24 cellular contexts compared by ENCODE assay signal in genomic region chr9:133454325-133454724, GRCh38.
"Had no signal": no experiment of that assay in that cellular context is flagged by ENCODE, and none has a peak within 500 bp of the region (broad histone marks: within the 10 kb centered on the region; RNA-seq: fewer than 3 reads in every experiment).

No MANE protein-coding gene starts in this region.

- H3K4me3 ChIP-seq: left ventricle myocardium inferior, lung, ovary, right atrium auricular region, right lobe of liver, smooth muscle cell, tibial nerve, uterus had no signal

- H3K9me3 Mint-ChIP-seq: mesothelial cell of epicardium; naive B cell; natural killer cell; stimulated activated memory B cell treated with anti-CD40 and anti-IgM and Interleukin-4, amounts not matched to agents 10 μg/mL and 1 μg/mL and 100 μg/mL, for 72 hours; stimulated activated naive CD8-positive, alpha-beta T cell treated with anti-CD3 and anti-CD28 coated beads, Interleukin-15, amount 100 ng/mL, for 72 hours; type B pancreatic cell had no signal

- H3K36me3 ChIP-seq: left ventricle myocardium inferior, neutrophil, ovary, right atrium auricular region, right lobe of liver, uterus had no signal

- H3K4me2 ChIP-seq: smooth muscle cell had no signal

- H3K4me1 ChIP-seq: uterus had no signal

- H3K36me3 Mint-ChIP-seq: mesothelial cell of epicardium; naive B cell; natural killer cell; stimulated activated memory B cell treated with anti-CD40 and anti-IgM and Interleukin-4, amounts not matched to agents 10 μg/mL and 1 μg/mL and 100 μg/mL, for 72 hours; type B pancreatic cell had no signal

- H3K27ac ChIP-seq: left ventricle myocardium inferior, neutrophil, ovary, right atrium auricular region, right lobe of liver, tibial nerve, uterus had no signal

- ATAC-seq: natural killer cell; right lobe of liver; stimulated activated memory B cell treated with anti-CD40 and anti-IgM and Interleukin-4, amounts not matched to agents 10 μg/mL and 1 μg/mL and 100 μg/mL, for 72 hours; stimulated activated naive CD8-positive, alpha-beta T cell treated with anti-CD3 and anti-CD28 coated beads, Interleukin-15, amount 100 ng/mL, for 72 hours had no signal

- H3K9me3 ChIP-seq: left ventricle myocardium inferior, neutrophil, ovary, right atrium auricular region, right lobe of liver, tibial nerve, uterus had no signal

- H3K27me3 Mint-ChIP-seq: naive B cell; progenitor cell of endocrine pancreas; stimulated activated naive CD8-positive, alpha-beta T cell treated with anti-CD3 and anti-CD28 coated beads, Interleukin-15, amount 100 ng/mL, for 72 hours; type B pancreatic cell had no signal

- H3K27ac Mint-ChIP-seq: mesothelial cell of epicardium; natural killer cell; progenitor cell of endocrine pancreas; stimulated activated memory B cell treated with anti-CD40 and anti-IgM and Interleukin-4, amounts not matched to agents 10 μg/mL and 1 μg/mL and 100 μg/mL, for 72 hours; stimulated activated naive CD8-positive, alpha-beta T cell treated with anti-CD3 and anti-CD28 coated beads, Interleukin-15, amount 100 ng/mL, for 72 hours; type B pancreatic cell had no signal

- H3K27me3 ChIP-seq: ovary, right atrium auricular region, right lobe of liver, tibial nerve, uterus had no signal

- DNase-seq: hippocampal formation; left ventricle myocardium inferior; mesendoderm; naive B cell; natural killer cell; occipital lobe; ovary; right lobe of liver; stimulated activated CD4-positive, alpha-beta T cell treated with anti-CD3 and anti-CD28 coated beads, Interleukin-1b, Interleukin-23, amount 100 ng/mL, for 48 hours; stimulated activated CD4-positive, alpha-beta T cell treated with anti-CD3 and anti-CD28 coated beads, Interleukin-2, amount 100 ng/mL, for 48 hours; stimulated activated CD4-positive, alpha-beta T cell treated with anti-CD3 and anti-CD28 coated beads, Interleukin-4, amount 100 ng/mL, for 4 hours; stimulated activated CD8-positive, alpha-beta memory T cell treated with anti-CD3 and anti-CD28 coated beads, Interleukin-4, amount 100 ng/mL, for 48 hours; stimulated activated naive CD4-positive, alpha-beta T cell treated with Interleukin-2 at 50 U/mL for 16 hours; stimulated activated naive CD8-positive, alpha-beta T cell treated with anti-CD3 and anti-CD28 coated beads, Interleukin-15, amount 100 ng/mL, for 72 hours; uterus had no signal

- H3K4me3 Mint-ChIP-seq: mesothelial cell of epicardium; natural killer cell; stimulated activated memory B cell treated with anti-CD40 and anti-IgM and Interleukin-4, amounts not matched to agents 10 μg/mL and 1 μg/mL and 100 μg/mL, for 72 hours; stimulated activated naive CD8-positive, alpha-beta T cell treated with anti-CD3 and anti-CD28 coated beads, Interleukin-15, amount 100 ng/mL, for 72 hours; type B pancreatic cell had no signal
